ENCODE assay signal across 9 cellular contexts in the genomic region with DNA sequence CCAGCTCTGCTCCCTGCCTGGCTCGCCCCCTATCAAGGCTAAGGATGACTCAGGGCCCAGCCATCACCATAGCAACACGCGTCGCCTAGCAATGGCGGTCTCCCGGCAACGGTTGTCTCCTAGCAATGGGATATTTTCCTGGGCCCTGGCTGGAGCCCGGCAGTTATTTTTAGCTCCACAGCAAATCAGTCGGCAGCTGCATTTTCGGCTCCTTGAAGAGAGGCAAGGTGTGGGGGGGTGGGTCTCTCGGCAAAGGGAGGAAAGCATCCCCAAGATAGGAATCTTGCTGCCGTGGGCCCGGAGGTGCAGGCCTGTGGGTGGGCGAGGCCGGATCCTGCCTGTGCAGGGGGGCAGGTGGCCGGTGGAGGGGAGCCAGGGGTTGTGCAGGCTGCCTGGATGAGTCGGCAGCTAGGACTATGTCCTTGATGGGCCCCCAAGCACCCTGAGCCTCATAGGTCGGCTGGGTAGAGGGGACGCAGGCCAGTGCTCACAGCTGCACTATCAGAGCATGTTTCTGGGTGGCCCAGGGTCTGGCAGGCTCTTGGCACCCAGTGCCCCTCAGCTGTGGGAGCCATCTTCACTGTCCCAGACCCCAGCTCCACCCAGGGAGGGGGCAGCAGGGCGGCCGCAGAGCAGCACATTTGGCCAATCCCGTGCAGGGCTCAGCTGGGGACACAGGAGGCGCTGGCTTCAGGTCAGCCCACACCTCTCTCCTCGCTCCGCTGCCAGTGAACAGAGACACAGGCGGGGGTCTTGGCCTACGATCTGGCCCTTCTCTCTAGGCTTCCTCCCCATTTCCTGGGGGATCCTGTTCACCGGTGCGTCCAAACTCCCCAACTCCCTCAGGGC. TPM values are rescaled to one million over a fixed set of nuclear protein-coding genes. Genes with fewer than 3 reads are reported as not detected.
A peak's percentile ranks its signal among the peaks of the same experiment; 100 is the strongest.
DNase-seq lines count a peak whose midpoint lies in the region; ATAC-seq, FAIRE-seq and TF ChIP-seq lines count a peak whose summit lies in the region.
"Had no signal": no experiment of that assay in that cellular context is flagged by ENCODE, and none has a peak within 500 bp of the region (broad histone marks: within the 10 kb centered on the region; RNA-seq: fewer than 3 reads in every experiment).

No MANE protein-coding gene starts in this region.

- FAIRE-seq in RCC 7860 (lab: Jason Lieb, UNC) (no peak), frontal cortex (lab: Jason Lieb, UNC) (no peak)

- DNase-seq in AG04450 (ENCODE audit: low read depth, low spot score) (peak; percentile 62), HS-27A (ENCODE audit: low read depth) (peak; percentile 51), RCC 7860 (ENCODE audit: low spot score) (peak; percentile 83), frontal cortex (ENCODE audit: low spot score in 2 of 2) (peak; percentile 89 to 93), tibial nerve (ENCODE audit: low spot score in 2 of 2) (no peak), NOMO-1 treated with DMSO at 0.1 percent for 48 hours (lab: John Stamatoyannopoulos, UW; ENCODE audit: unreplicated experiment) (no peak)

- CTCF ChIA-PET in AG04450 (lab: Charles Lee), result interaction anchor here (0.6 to 4.2 kb wide), 6 partner anchors 8 to 397 kb away, joined by 3 to 29 read pairs (median 5); no protein-coding TSS in a partner anchor

- no peaks in the 10 kb centered on the region; the same call in 1 of the 2 replicates for H3K9me3 ChIP-seq in AG04450 (ENCODE audit: control insufficient read depth, insufficient read depth, low read length)
- no peaks in the 10 kb centered on the region for H3K9me3 ChIP-seq in tibial nerve

- POLR2A ChIA-PET in AG04450 (lab: Yijun Ruan, JAX), result interaction anchor here (0.6 to 1.0 kb wide), 6 partner anchors 20 to 327 kb away, joined by 3 to 4 read pairs (median 4); a partner anchor contains a TSS

- peak overlapping the region; percentile 20; the same call in 1 of the 2 replicates for H3K4me3 ChIP-seq in AG04450 (ENCODE audit: low read depth, low read length)
- H3K4me3 ChIP-seq in tibial nerve, result no peak overlapping the region
- H3K4me3 ChIP-seq: skin epidermis had no signal

- H3K27me3 ChIP-seq in AG04450 (ENCODE audit: control insufficient read depth, insufficient read depth, low read length) (peaks cover 25% of the 10 kb centered on the region), tibial nerve (peaks cover 2 to 60% of the 10 kb centered on the region in 2 donors)

- no peak for ATAC-seq in HG03135 (IDR thresholded peaks at IDR 0.05; ENCODE audit: unreplicated experiment)
- no peak for ATAC-seq in GM18867 (IDR thresholded peaks at IDR 0.05; ENCODE audit: unreplicated experiment)

- no peak for TF ChIP-seq POLR2A in tibial nerve (IDR thresholded peaks at IDR 0.05)

- peaks cover 0 to 53% (median 13%) of the 10 kb centered on the region in 4 donors for H3K4me1 ChIP-seq in tibial nerve

- no peak for TF ChIP-seq EP300 in tibial nerve (IDR thresholded peaks at IDR 0.05)

- 17 to 20% methylated on average over 19 to 28 of the region's 29 CpGs for WGBS in tibial nerve, 2 donors

- H3K36me3 ChIP-seq in tibial nerve, result no peaks in the 10 kb centered on the region

- no peak for TF ChIP-seq CTCF in AG04450 (IDR thresholded peaks at IDR 0.05; ENCODE audit: low read depth, low read length)
- TF ChIP-seq CTCF in tibial nerve (IDR thresholded peaks at IDR 0.05), result no peak

- H3K27ac ChIP-seq in AG04450 (ENCODE audit: low read depth, low read length), result no peak overlapping the region
- H3K27ac ChIP-seq in tibial nerve, result no peak overlapping the region
- H3K27ac ChIP-seq: skin epidermis had no signal

RNA-seq across cellular contexts. Expression of a gene that starts 4.3 kb away (rescaled TPM):
- 0.11 and 0.22 TPM in 2 replicates for polyA plus RNA-seq in AG04450 (2011; rRNA removed)
- 0.09 and 0.13 TPM in 2 replicates for polyA minus RNA-seq in AG04450 (2011; rRNA and poly(A)+ RNA removed)
- total RNA-seq in frontal cortex, result 4.5 TPM
- total RNA-seq in tibial nerve, result 1 to 10 TPM; 1.5 to 5.7 (median 3.5) TPM

RNA-seq across cellular contexts. Expression of a gene that starts 5.0 kb away (rescaled TPM):
- 20.0 and 23.9 TPM in 2 replicates for polyA plus RNA-seq in AG04450 (2011; rRNA removed)
- polyA minus RNA-seq in AG04450 (2011; rRNA and poly(A)+ RNA removed), result 3.9 and 5.7 TPM in 2 replicates
- total RNA-seq in frontal cortex (23.6 TPM), tibial nerve (100 to 1,000 TPM in 3 of 4 donors, 10 to 100 TPM in 1; 78.8 to 131 (median 108) TPM)

RNA-seq across cellular contexts. Expression of a gene that starts 11.1 kb away (rescaled TPM):
- polyA plus RNA-seq in AG04450 (2011; rRNA removed), result 5.3 and 6.7 TPM in 2 replicates
- 1.1 and 1.8 TPM in 2 replicates for polyA minus RNA-seq in AG04450 (2011; rRNA and poly(A)+ RNA removed)
- total RNA-seq in frontal cortex (13.0 TPM), tibial nerve (10 to 100 TPM; 43.7 to 98.7 (median 78.6) TPM)

RNA-seq across cellular contexts. Expression of a gene that starts 16.4 kb away (rescaled TPM):
- 1.1 and 1.5 TPM in 2 replicates for polyA plus RNA-seq in AG04450 (2011; rRNA removed)
- 0.78 and 1.8 TPM in 2 replicates for polyA minus RNA-seq in AG04450 (2011; rRNA and poly(A)+ RNA removed)
- total RNA-seq in frontal cortex (4.5 TPM), tibial nerve (1 to 10 TPM in 2 of 4 donors, under 1 TPM in 2; 0.63 to 7.5 (median 3.0) TPM)

RNA-seq across cellular contexts. Expression of a gene that starts 17.0 kb away (rescaled TPM):
- polyA plus RNA-seq in AG04450 (2011; rRNA removed), result 4.2 and 5.5 TPM in 2 replicates
- polyA minus RNA-seq in AG04450 (2011; rRNA and poly(A)+ RNA removed), result 1.2 and 3.5 TPM in 2 replicates
- total RNA-seq in frontal cortex (11.4 TPM), tibial nerve (10 to 100 TPM in 1 of 4 donors, 1 to 10 TPM in 3; 3.5 to 18.0 (median 6.3) TPM)

Comparison
In these comparisons a context has a peak if more than half of its experiments do, and no peak if none do; other contexts are left out.
1. DNase-seq: peak in AG04450 (single experiment), HS-27A (single experiment), RCC 7860 (single experiment) and frontal cortex (2 of 2); none in tibial nerve (0 of 2) and NOMO-1 treated with DMSO at 0.1 percent for 48 hours (single experiment).